Comparison of ENCODE assay signal across 12 cellular contexts in genomic region chr13:50376895-50377575, GRCh38.
DNase-seq lines count a peak whose midpoint lies in the region; ATAC-seq and TF ChIP-seq lines count a peak whose summit lies in the region.
"Had no signal": no experiment of that assay in that cellular context is flagged by ENCODE, and none has a peak within 500 bp of the region (broad histone marks: within the 10 kb centered on the region; RNA-seq: fewer than 3 reads in every experiment).

No MANE protein-coding gene starts in this region.

- CTCF ChIA-PET in Calu3 (lab: Charles Lee), result no interaction called here

- no peak for TF ChIP-seq CTCF in Calu3 (IDR thresholded peaks at IDR 0.05; ENCODE audit: unreplicated experiment)

- peaks cover 6% of the 10 kb centered on the region for H3K4me1 Mint-ChIP-seq in Calu3 (ENCODE audit: low read depth, unreplicated experiment)

- no peak overlapping the region for H3K27ac Mint-ChIP-seq in Calu3 (ENCODE audit: unreplicated experiment)

- no TSS peak for BruUV-seq in Calu3 (replicated peaks; lab: Mats Ljungman, UMichigan)

- ATAC-seq in left lobe of liver (peak; percentile 63), HG03025 (IDR thresholded peaks at IDR 0.05; ENCODE audit: low FRiP score, unreplicated experiment) (no peak)
- ATAC-seq: mucosa of descending colon had no signal

- intact Hi-C loops in Calu3 (cut with micrococcal nuclease; ENCODE audit: unreplicated experiment), result loop anchor here (2.0 to 10.0 kb wide), 2 partner anchors 158 to 424 kb away; no protein-coding TSS in a partner anchor

- peaks cover 3% of the 10 kb centered on the region for H3K9me3 Mint-ChIP-seq in Calu3 (ENCODE audit: low read depth, unreplicated experiment)

- H3K36me3 Mint-ChIP-seq in Calu3 (ENCODE audit: insufficient read depth, unreplicated experiment), result no peaks in the 10 kb centered on the region

- H3K4me3 Mint-ChIP-seq in Calu3 (ENCODE audit: low read depth, unreplicated experiment), result no peak overlapping the region

- DNase-seq in Calu3 (peak; percentile 3), NCI-H146 treated with DMSO at 0.1 percent for 48 hours (lab: John Stamatoyannopoulos, UW; ENCODE audit: unreplicated experiment) (peak; percentile 18), dermis blood vessel endothelial cell (peak; percentile 14), left lobe of liver (ENCODE audit: low spot score) (no peak), NOMO-1 (lab: John Stamatoyannopoulos, UW; ENCODE audit: unreplicated experiment in 2 of 2) (no peak), CD1c-positive myeloid dendritic cell (ENCODE audit: extremely low spot score) (no peak), KG1 (lab: John Stamatoyannopoulos, UW) (no peak)
- DNase-seq: AML-193; effector memory CD4-positive, alpha-beta T cell; NCI-H2029 treated with DMSO at 0.1 percent for 48 hours had no signal

- no peaks in the 10 kb centered on the region for H3K27me3 Mint-ChIP-seq in Calu3 (ENCODE audit: unreplicated experiment)

Comparison
In these comparisons a context has a peak if more than half of its experiments do, and no peak if none do; other contexts are left out.
1. DNase-seq: peak in Calu3 (single experiment), NCI-H146 treated with DMSO at 0.1 percent for 48 hours (single experiment) and dermis blood vessel endothelial cell (single experiment); none in left lobe of liver (single experiment), NOMO-1 (0 of 2), CD1c-positive myeloid dendritic cell (single experiment) and KG1 (single experiment).